9 cellular contexts compared by ENCODE assay signal in the genomic region with DNA sequence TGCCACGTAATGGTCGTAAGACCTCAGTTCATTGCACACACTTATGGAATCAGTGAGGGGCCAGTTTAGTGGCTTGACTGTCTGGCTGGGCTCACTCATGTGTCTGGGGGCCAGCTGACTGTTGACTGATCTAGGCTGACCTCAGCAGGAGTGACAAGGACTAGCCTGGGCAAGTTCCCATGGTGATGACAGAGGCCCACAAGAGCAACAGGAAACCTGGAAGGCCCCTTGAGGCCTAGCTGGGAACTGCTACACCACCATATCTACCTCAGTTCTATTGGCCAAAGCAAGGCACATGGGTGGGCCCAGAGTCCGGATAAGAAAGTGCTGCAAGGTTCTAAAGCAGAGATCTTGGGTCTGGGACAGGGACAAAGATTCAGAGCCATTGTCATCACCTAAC. TPM values are rescaled to one million over a fixed set of nuclear protein-coding genes. Genes with fewer than 3 reads are reported as not detected.
DNase-seq lines count a peak whose midpoint lies in the region; ATAC-seq and TF ChIP-seq lines count a peak whose summit lies in the region.
"Had no signal": no experiment of that assay in that cellular context is flagged by ENCODE, and none has a peak within 500 bp of the region (broad histone marks: within the 10 kb centered on the region; RNA-seq: fewer than 3 reads in every experiment).

No MANE protein-coding gene starts in this region.

- CTCF ChIA-PET in AG04450 (lab: Charles Lee), result no interaction called here
- CTCF ChIA-PET in RWPE1 (lab: Yijun Ruan, JAX), result interaction anchor here (0.6 kb wide), 1 partner anchor 237 kb away, joined by 3 read pairs; no protein-coding TSS in a partner anchor

- H3K27me3 ChIP-seq in AG04450 (ENCODE audit: control insufficient read depth, insufficient read depth, low read length), result peaks cover 16% of the 10 kb centered on the region

- H3K4me3 Mint-ChIP-seq in naive thymus-derived CD8-positive, alpha-beta T cell, result no peak overlapping the region

- H3K27ac ChIP-seq in AG04450 (ENCODE audit: low read depth, low read length) (no peak overlapping the region), RWPE1 (no peak overlapping the region)
- H3K27ac ChIP-seq: heart left ventricle had no signal

- H3K4me1 Mint-ChIP-seq in naive thymus-derived CD8-positive, alpha-beta T cell, result peaks cover 0 to 9% (median 0%) of the 10 kb centered on the region in 4 donors

- no peak for DNase-seq in AG04450 (ENCODE audit: low read depth, low spot score)
- DNase-seq in RWPE1 (ENCODE audit: low spot score), result peak; percentile 50
- DNase-seq in foreskin melanocyte, result peak; percentile 40
- DNase-seq in naive thymus-derived CD8-positive, alpha-beta T cell, result no peak
- DNase-seq in globus pallidus (ENCODE audit: low spot score), result no peak
- no peak for DNase-seq in inferior parietal cortex (ENCODE audit: extremely low spot score)
- DNase-seq: heart left ventricle had no signal

- TF ChIP-seq CTCF in AG04450 (IDR thresholded peaks at IDR 0.05; ENCODE audit: low read depth, low read length) (peak; percentile 28; the same call in 1 of the 2 replicates), GM12872 (IDR thresholded peaks at IDR 0.05; ENCODE audit: insufficient read depth, low read depth, low read length) (peak; percentile 66), RWPE1 (conservative IDR thresholded peaks at IDR 0.05; ENCODE audit: low read depth) (no peak)

- no peak overlapping the region for H3K4me3 ChIP-seq in AG04450 (ENCODE audit: low read depth, low read length)
- H3K4me3 ChIP-seq: heart left ventricle had no signal

- POLR2A ChIA-PET in AG04450 (lab: Yijun Ruan, JAX) (no interaction called here), RWPE1 (lab: Yijun Ruan, JAX; ENCODE audit: low non-redundant PET) (no interaction called here)
- POLR2A ChIA-PET in naive thymus-derived CD8-positive, alpha-beta T cell (lab: Charles Lee), result no interaction called here

- H3K9me3 Mint-ChIP-seq in naive thymus-derived CD8-positive, alpha-beta T cell, result no peaks in the 10 kb centered on the region

- peaks cover 8 to 23% (median 16%) of the 10 kb centered on the region in 5 donors for H3K27me3 Mint-ChIP-seq in naive thymus-derived CD8-positive, alpha-beta T cell

- ATAC-seq in HG03442 (IDR thresholded peaks at IDR 0.05; ENCODE audit: unreplicated experiment), result peak; percentile 87
- no peak for ATAC-seq in naive thymus-derived CD8-positive, alpha-beta T cell

- H3K27ac Mint-ChIP-seq in naive thymus-derived CD8-positive, alpha-beta T cell, result no peak overlapping the region

- H3K36me3 Mint-ChIP-seq in naive thymus-derived CD8-positive, alpha-beta T cell, result no peaks in the 10 kb centered on the region

- no peaks in the 10 kb centered on the region for H3K9me3 ChIP-seq in AG04450 (ENCODE audit: control insufficient read depth, insufficient read depth, low read length)

RNA-seq across cellular contexts. Expression of gene RFLNA, which starts 21.3 kb away (rescaled TPM):
- not detected in 2 replicates for polyA plus RNA-seq in AG04450 (2011; rRNA removed)
- not detected in 2 replicates for polyA minus RNA-seq in AG04450 (2011; rRNA and poly(A)+ RNA removed)
- total RNA-seq in naive thymus-derived CD8-positive, alpha-beta T cell, result not detected
- not detected for polyA plus RNA-seq in naive thymus-derived CD8-positive, alpha-beta T cell

Comparison
In these comparisons a context has a peak if more than half of its experiments do, and no peak if none do; other contexts are left out.
1. DNase-seq: peak in RWPE1 (single experiment) and foreskin melanocyte (single experiment); none in AG04450 (single experiment), naive thymus-derived CD8-positive, alpha-beta T cell (0 of 10), globus pallidus (single experiment) and inferior parietal cortex (single experiment).